ENCODE assay signal across 13 cellular contexts in genomic region chr11:9039194-9039593, GRCh38. TPM values are rescaled to one million over a fixed set of nuclear protein-coding genes. Genes with fewer than 3 reads are reported as not detected.
DNase-seq lines count a peak whose midpoint lies in the region; ATAC-seq and TF ChIP-seq lines count a peak whose summit lies in the region.
"Had no signal": no experiment of that assay in that cellular context is flagged by ENCODE, and none has a peak within 500 bp of the region (broad histone marks: within the 10 kb centered on the region; RNA-seq: fewer than 3 reads in every experiment).

No MANE protein-coding gene starts in this region.

- no peaks in the 10 kb centered on the region for H3K36me3 ChIP-seq in RWPE2 (ENCODE audit: low read depth)
- H3K36me3 ChIP-seq: gastroesophageal sphincter, tibial nerve had no signal

- peaks cover 3% of the 10 kb centered on the region for H3K4me1 ChIP-seq in RWPE2 (ENCODE audit: insufficient read depth, poor library complexity, severe bottlenecking)
- H3K4me1 ChIP-seq: gastroesophageal sphincter, psoas muscle, tibial nerve had no signal

- peak; percentile 84 for ATAC-seq in HG02759 (IDR thresholded peaks at IDR 0.05; ENCODE audit: unreplicated experiment)
- peak; percentile 90 for ATAC-seq in RWPE2 (ENCODE audit: low read depth)
- ATAC-seq in HG03460 (IDR thresholded peaks at IDR 0.05; ENCODE audit: unreplicated experiment) = no peak
- no peak for ATAC-seq in HG02840 (IDR thresholded peaks at IDR 0.05; ENCODE audit: low FRiP score, unreplicated experiment)
- ATAC-seq in HG02798 (IDR thresholded peaks at IDR 0.05; ENCODE audit: poor library complexity, unreplicated experiment) = no peak
- ATAC-seq: gastroesophageal sphincter, psoas muscle had no signal

- H3K27me3 ChIP-seq in RWPE2 (ENCODE audit: insufficient read depth, poor library complexity, severe bottlenecking) = no peaks in the 10 kb centered on the region
- H3K27me3 ChIP-seq: gastroesophageal sphincter, tibial nerve had no signal

- TF ChIP-seq CTCF in RWPE2 (IDR thresholded peaks at IDR 0.05; ENCODE audit: poor library complexity, severe bottlenecking) (no peak), fibroblast of villous mesenchyme (IDR thresholded peaks at IDR 0.05; ENCODE audit: insufficient read depth, low read depth, low read length) (no peak)

- no peak overlapping the region for H3K4me3 ChIP-seq in RWPE2 (ENCODE audit: severe bottlenecking)
- H3K4me3 ChIP-seq in fibroblast of villous mesenchyme (ENCODE audit: low read depth, low read length) = no peak overlapping the region
- H3K4me3 ChIP-seq: gastroesophageal sphincter, psoas muscle, tibial nerve had no signal

- H3K9me3 ChIP-seq in RWPE2 (ENCODE audit: severe bottlenecking) = no peaks in the 10 kb centered on the region
- H3K9me3 ChIP-seq: gastroesophageal sphincter, psoas muscle, tibial nerve had no signal

- DNase-seq in A172 (ENCODE audit: low spot score) (peak; percentile 71), RWPE2 (ENCODE audit: low spot score) (no peak), fibroblast of villous mesenchyme (ENCODE audit: low read depth) (peak; percentile 50), cortex of kidney (lab: John Stamatoyannopoulos, UW) (no peak)
- DNase-seq: aorta, NCI-H2171, psoas muscle had no signal

- H3K27ac ChIP-seq in RWPE2 (ENCODE audit: poor library complexity, severe bottlenecking) = no peak overlapping the region
- H3K27ac ChIP-seq: gastroesophageal sphincter, psoas muscle had no signal

RNA-seq across cellular contexts. Expression of gene NRIP3, which starts 35.4 kb away (rescaled TPM):
- 24.9 and 28.1 TPM in 2 replicates for total RNA-seq in A172 (2014; rRNA removed; shearing (Covaris generic))
- total RNA-seq in fibroblast of villous mesenchyme = 10.8 and 20.9 TPM in 2 replicates

RNA-seq across cellular contexts. Expression of gene SCUBE2, which starts 52.2 kb away (rescaled TPM):
- 0.47 TPM in 1 of 2 replicates, not detected in the other for total RNA-seq in A172 (2014; rRNA removed; shearing (Covaris generic))
- 0.97 and 1.3 TPM in 2 replicates for total RNA-seq in fibroblast of villous mesenchyme

Comparison
In these comparisons a context has a peak if more than half of its experiments do, and no peak if none do; other contexts are left out.
1. DNase-seq: peak in A172 (single experiment) and fibroblast of villous mesenchyme (single experiment); none in RWPE2 (single experiment) and cortex of kidney (single experiment).
2. ATAC-seq: peak in HG02759 (single experiment) and RWPE2 (single experiment); none in HG03460 (single experiment), HG02840 (single experiment) and HG02798 (single experiment).